In genomic region chr14:34965912-34966311, GRCh38 we compare ENCODE assay signal across 1 cellular context.
TF ChIP-seq lines count a peak whose summit lies in the region.

No MANE protein-coding gene starts in this region.

TF ChIP-seq in K562, 482 proteins besides CTCF, POLR2A, EP300 and RAD21:
- TF ChIP-seq, protein P1, sequence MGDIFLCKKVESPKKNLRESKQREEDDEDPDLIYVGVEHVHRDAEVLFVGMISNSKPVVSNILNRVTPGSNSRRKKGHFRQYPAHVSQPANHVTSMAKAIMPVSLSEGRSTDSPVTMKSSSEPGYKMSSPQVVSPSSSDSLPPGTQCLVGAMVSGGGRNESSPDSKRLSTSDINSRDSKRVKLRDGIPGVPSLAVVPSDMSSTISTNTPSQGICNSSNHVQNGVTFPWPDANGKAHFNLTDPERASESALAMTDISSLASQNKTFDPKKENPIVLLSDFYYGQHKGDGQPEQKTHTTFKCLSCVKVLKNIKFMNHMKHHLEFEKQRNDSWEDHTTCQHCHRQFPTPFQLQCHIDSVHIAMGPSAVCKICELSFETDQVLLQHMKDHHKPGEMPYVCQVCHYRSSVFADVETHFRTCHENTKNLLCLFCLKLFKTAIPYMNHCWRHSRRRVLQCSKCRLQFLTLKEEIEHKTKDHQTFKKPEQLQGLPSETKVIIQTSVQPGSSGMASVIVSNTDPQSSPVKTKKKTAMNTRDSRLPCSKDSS (IDR thresholded peaks at IDR 0.05; ENCODE audit: low read depth, partially characterized antibody): no peak
- TF ChIP-seq HNRNPL (IDR thresholded peaks at IDR 0.05; ENCODE audit: low read depth, low read length): no peak
- TF ChIP-seq OTX1 (CRISPR knock-in tag; IDR thresholded peaks at IDR 0.05): no peak
- no peak for TF ChIP-seq SMC3 (conservative IDR thresholded peaks at IDR 0.05; ENCODE audit: insufficient read depth, low read depth, low read length)
- TF ChIP-seq KDM4B (IDR thresholded peaks at IDR 0.05; ENCODE audit: borderline replicate concordance in 2 of 2, low read depth in 1 of 2): no peak
- no peak for TF ChIP-seq ZNF668 (CRISPR knock-in tag; IDR thresholded peaks at IDR 0.05)
- no peak for TF ChIP-seq KAT2B (IDR thresholded peaks at IDR 0.05; ENCODE audit: low read depth, low read length)
- no peak for TF ChIP-seq FOXK1 (CRISPR knock-in tag; IDR thresholded peaks at IDR 0.05; ENCODE audit: borderline replicate concordance)
- no peak for TF ChIP-seq MCM5 (IDR thresholded peaks at IDR 0.05; ENCODE audit: low read depth)
